11 cellular contexts compared by ENCODE assay signal in the genomic region with DNA sequence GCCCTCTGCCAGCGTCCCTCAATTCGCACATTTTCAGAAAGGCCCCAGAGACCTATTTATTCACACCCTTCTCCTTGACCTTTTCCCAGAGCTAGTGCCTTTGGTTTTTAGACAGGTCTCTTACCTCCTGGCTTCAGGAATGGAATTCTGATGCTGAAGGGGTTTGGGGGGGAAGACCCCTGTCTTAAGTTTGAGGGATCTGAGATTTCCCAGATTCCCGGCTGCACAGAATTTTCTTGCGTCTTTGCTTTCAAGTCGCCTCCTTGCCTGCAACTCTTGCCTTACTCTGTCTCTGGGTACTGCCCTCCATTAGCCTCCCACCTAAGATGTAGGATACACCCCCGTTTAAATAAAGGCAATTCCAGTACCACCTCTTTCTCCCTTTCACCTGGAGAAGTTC. TPM values are rescaled to one million over a fixed set of nuclear protein-coding genes. Genes with fewer than 3 reads are reported as not detected.
DNase-seq lines count a peak whose midpoint lies in the region; ATAC-seq and TF ChIP-seq lines count a peak whose summit lies in the region.
"Had no signal": no experiment of that assay in that cellular context is flagged by ENCODE, and none has a peak within 500 bp of the region (broad histone marks: within the 10 kb centered on the region; RNA-seq: fewer than 3 reads in every experiment).

No MANE protein-coding gene starts in this region.

- DNase-seq in activated T-cell treated with anti-CD3 and anti-CD28 coated beads, Interleukin-2, amount 50 U/mL, for 24 hours, result no peak
- DNase-seq in activated T-cell treated with anti-CD3 and anti-CD28 coated beads for 4 hours (no peak), right lobe of liver (no peak), thoracic aorta (ENCODE audit: low spot score) (no peak), tibial artery (no peak), mucosa of gallbladder (ENCODE audit: low spot score) (no peak)
- DNase-seq: KG1, NCI-H82 had no signal

- WGBS in right lobe of liver (ENCODE audit: insufficient coverage, low coverage, low lambda C conversion rate, missing lambda C conversion rate), result 41% methylated on average over 4 of the region's 6 CpGs

- TF ChIP-seq POLR2A in right lobe of liver (IDR thresholded peaks at IDR 0.05), result no peak

- no peaks in the 10 kb centered on the region for H3K9me3 ChIP-seq in right lobe of liver
- H3K9me3 ChIP-seq in thoracic aorta, result no peaks in the 10 kb centered on the region
- H3K9me3 ChIP-seq in tibial artery, result no peaks in the 10 kb centered on the region

- H3K27me3 Mint-ChIP-seq in activated T-cell treated with anti-CD3 and anti-CD28 coated beads, Interleukin-2, amount 50 U/mL, for 24 hours, result peaks cover 16% of the 10 kb centered on the region
- H3K27me3 Mint-ChIP-seq in activated naive CD8-positive, alpha-beta T cell, result peaks cover 10% of the 10 kb centered on the region

- peaks cover 7 to 13% of the 10 kb centered on the region in 2 donors for H3K27me3 ChIP-seq in right lobe of liver
- peaks cover 8% of the 10 kb centered on the region for H3K27me3 ChIP-seq in thoracic aorta (replicated peaks; ENCODE audit: insufficient read depth)
- H3K27me3 ChIP-seq in tibial artery, result peaks cover 1 to 90% of the 10 kb centered on the region in 2 donors

- peak overlapping the region; percentile 89 for H3K4me3 Mint-ChIP-seq in activated T-cell treated with anti-CD3 and anti-CD28 coated beads, Interleukin-2, amount 50 U/mL, for 24 hours
- peak overlapping the region; percentile 98 for H3K4me3 Mint-ChIP-seq in activated naive CD8-positive, alpha-beta T cell

- H3K36me3 Mint-ChIP-seq in activated T-cell treated with anti-CD3 and anti-CD28 coated beads, Interleukin-2, amount 50 U/mL, for 24 hours (ENCODE audit: low read depth), result peaks cover 66% of the 10 kb centered on the region
- peaks cover 20% of the 10 kb centered on the region for H3K36me3 Mint-ChIP-seq in activated naive CD8-positive, alpha-beta T cell

- H3K4me1 ChIP-seq in right lobe of liver (peaks cover 0 to 20% (median 5%) of the 10 kb centered on the region in 4 donors), thoracic aorta (ENCODE audit: control insufficient read depth in 1 of 2, low read depth in 2 of 2) (peaks cover 15 to 35% of the 10 kb centered on the region in 2 donors), tibial artery (peaks cover 0 to 46% (median 40%) of the 10 kb centered on the region in 4 donors)

- H3K4me1 Mint-ChIP-seq in activated T-cell treated with anti-CD3 and anti-CD28 coated beads, Interleukin-2, amount 50 U/mL, for 24 hours (ENCODE audit: low read depth), result peaks cover 69% of the 10 kb centered on the region
- H3K4me1 Mint-ChIP-seq in activated naive CD8-positive, alpha-beta T cell (ENCODE audit: low read depth), result peaks cover 69% of the 10 kb centered on the region

- H3K36me3 ChIP-seq in right lobe of liver, result no peaks in the 10 kb centered on the region
- H3K36me3 ChIP-seq in thoracic aorta, result no peaks in the 10 kb centered on the region
- no peaks in the 10 kb centered on the region for H3K36me3 ChIP-seq in tibial artery

- intact Hi-C loops in right lobe of liver (cut with DNase I) (no loop called here), tibial artery (cut with DNase I; ENCODE audit: low total_unique reads) (no loop called here)

- no peak for TF ChIP-seq CTCF in right lobe of liver (IDR thresholded peaks at IDR 0.05)
- no peak for TF ChIP-seq CTCF in thoracic aorta (IDR thresholded peaks at IDR 0.05)
- no peak for TF ChIP-seq CTCF in tibial artery (IDR thresholded peaks at IDR 0.05)

- H3K9me3 Mint-ChIP-seq in activated T-cell treated with anti-CD3 and anti-CD28 coated beads, Interleukin-2, amount 50 U/mL, for 24 hours, result no peaks in the 10 kb centered on the region
- no peaks in the 10 kb centered on the region for H3K9me3 Mint-ChIP-seq in activated naive CD8-positive, alpha-beta T cell (ENCODE audit: low read depth)
- H3K9me3 Mint-ChIP-seq: dendritic cell treated with granulocyte-macrophage colony-stimulating factor and Interleukin-4, amounts not matched to agents 40 ng/mL and 50 ng/mL, for 4 days had no signal

- H3K27ac Mint-ChIP-seq in activated T-cell treated with anti-CD3 and anti-CD28 coated beads, Interleukin-2, amount 50 U/mL, for 24 hours, result peak overlapping the region; percentile 93
- H3K27ac Mint-ChIP-seq in activated naive CD8-positive, alpha-beta T cell, result peak overlapping the region; percentile 96
- H3K27ac Mint-ChIP-seq: dendritic cell treated with granulocyte-macrophage colony-stimulating factor and Interleukin-4, amounts not matched to agents 40 ng/mL and 50 ng/mL, for 4 days had no signal

- ATAC-seq in right lobe of liver, result no peak
- ATAC-seq in thoracic aorta (ENCODE audit: insufficient number of reproducible peaks, low FRiP score, low read depth), result no peak
- ATAC-seq in GM19035 (IDR thresholded peaks at IDR 0.05; ENCODE audit: unreplicated experiment), result no peak

- H3K4me3 ChIP-seq in right lobe of liver (peak overlapping the region; percentile 33 to 59 (median 49)), thoracic aorta (peak overlapping the region; percentile 68), tibial artery (no peak overlapping the region)

- peak overlapping the region; percentile 34 to 57 (median 36) for H3K27ac ChIP-seq in right lobe of liver
- H3K27ac ChIP-seq in thoracic aorta, result no peak overlapping the region
- H3K27ac ChIP-seq in tibial artery, result no peak overlapping the region

RNA-seq across cellular contexts. Expression of gene GATA3, which starts 1.9 kb away (rescaled TPM):
- total RNA-seq in right lobe of liver (1 to 10 TPM in 1 of 6 experiments, under 1 TPM in 4, not detected in 1; 0.26 to 1.0 (median 0.53) TPM), thoracic aorta (not detected), mucosa of gallbladder (1.5 TPM)

Comparison
In these comparisons a context has a peak if more than half of its experiments do, and no peak if none do; other contexts are left out.
1. H3K27ac ChIP-seq: peak in right lobe of liver (3 of 3); none in thoracic aorta (0 of 2) and tibial artery (0 of 2).
2. H3K4me3 ChIP-seq: peak in right lobe of liver (3 of 3) and thoracic aorta (single experiment); none in tibial artery (0 of 2).